Comparison of ENCODE assay signal across 25 cellular contexts in the genomic region with DNA sequence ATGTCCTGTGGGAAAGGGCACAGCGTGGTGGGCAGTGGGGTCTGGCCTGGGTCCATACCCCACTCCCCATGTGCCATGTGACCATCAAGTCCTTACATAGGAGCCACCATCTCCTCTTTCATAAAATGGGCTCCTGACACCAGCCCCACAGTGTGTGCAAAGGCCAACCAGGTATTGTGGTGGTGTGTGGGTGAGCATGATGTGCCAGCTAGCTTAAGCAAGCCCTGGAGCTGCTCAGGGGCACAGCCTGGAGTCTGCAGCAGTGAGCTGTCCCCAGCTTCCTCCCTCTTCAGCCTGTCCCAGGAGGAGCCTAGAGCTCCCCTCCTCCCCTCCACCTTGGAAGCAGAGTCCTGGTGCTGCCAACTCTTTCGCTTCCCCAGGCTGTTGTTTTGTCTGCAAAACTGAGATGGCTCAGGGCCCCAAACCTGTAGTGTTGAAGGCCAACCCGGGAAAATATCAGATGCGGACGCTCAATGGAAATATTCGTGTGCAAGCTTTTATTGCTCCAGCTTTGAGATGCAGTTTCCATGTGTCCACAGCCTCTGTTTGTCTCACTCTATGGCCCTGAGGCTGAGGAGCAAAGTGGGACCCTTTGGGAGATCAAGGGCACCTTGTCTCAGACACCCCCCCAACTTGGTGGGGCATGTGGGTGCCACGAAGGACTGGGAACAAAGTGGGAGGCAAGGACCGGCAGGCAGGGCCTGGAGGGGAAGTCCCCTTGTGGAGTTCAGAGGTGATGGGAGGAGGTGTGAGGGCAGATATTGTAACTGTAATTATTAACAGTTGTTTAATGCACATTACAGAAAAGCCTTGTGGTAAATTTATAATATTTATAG.
DNase-seq lines count a peak whose midpoint lies in the region; ATAC-seq and TF ChIP-seq lines count a peak whose summit lies in the region.
"Had no signal": no experiment of that assay in that cellular context is flagged by ENCODE, and none has a peak within 500 bp of the region (broad histone marks: within the 10 kb centered on the region; RNA-seq: fewer than 3 reads in every experiment).

No MANE protein-coding gene starts in this region.

- H3K9me3 ChIP-seq in osteoblast (ENCODE audit: low read depth, low read length) = peaks cover 6% of the 10 kb centered on the region
- no peaks in the 10 kb centered on the region for H3K9me3 ChIP-seq in upper lobe of right lung

- H3K27me3 Mint-ChIP-seq in chondrocyte (ENCODE audit: low read depth) = peaks cover 2% of the 10 kb centered on the region
- H3K27me3 Mint-ChIP-seq in activated CD8-positive, alpha-beta memory T cell treated with anti-CD3 and anti-CD28 coated beads, Interleukin-2, amount 10 ng/mL, durations not matched to agents 7 days and 5 days = no peaks in the 10 kb centered on the region

- H3K27ac Mint-ChIP-seq in chondrocyte (ENCODE audit: unreplicated experiment) = no peak overlapping the region
- no peak overlapping the region for H3K27ac Mint-ChIP-seq in activated CD8-positive, alpha-beta memory T cell treated with anti-CD3 and anti-CD28 coated beads, Interleukin-2, amount 10 ng/mL, durations not matched to agents 7 days and 5 days

- no peaks in the 10 kb centered on the region for H3K36me3 Mint-ChIP-seq in chondrocyte (ENCODE audit: low read depth)
- H3K36me3 Mint-ChIP-seq in activated CD8-positive, alpha-beta memory T cell treated with anti-CD3 and anti-CD28 coated beads, Interleukin-2, amount 10 ng/mL, durations not matched to agents 7 days and 5 days = no peaks in the 10 kb centered on the region

- H2AFZ ChIP-seq in osteoblast (ENCODE audit: low read length) = no peak overlapping the region

- intact Hi-C loops in Right ventricle myocardium superior (cut with DNase I) (no loop called here), Right ventricle myocardium inferior (cut with DNase I) (no loop called here), upper lobe of right lung (cut with DNase I) (no loop called here)

- H3K4me1 ChIP-seq in osteoblast (ENCODE audit: insufficient read depth, low read length) (no peaks in the 10 kb centered on the region), upper lobe of right lung (no peaks in the 10 kb centered on the region)

- no peaks in the 10 kb centered on the region for H3K4me1 Mint-ChIP-seq in chondrocyte (ENCODE audit: low read depth)
- no peaks in the 10 kb centered on the region for H3K4me1 Mint-ChIP-seq in activated CD8-positive, alpha-beta memory T cell treated with anti-CD3 and anti-CD28 coated beads, Interleukin-2, amount 10 ng/mL, durations not matched to agents 7 days and 5 days

- CTCF ChIA-PET in activated CD8-positive, alpha-beta memory T cell treated with anti-CD3 and anti-CD28 coated beads, Interleukin-2, amount 10 ng/mL, durations not matched to agents 7 days and 5 days (lab: Charles Lee) = no interaction called here

- no peaks in the 10 kb centered on the region for H3K36me3 ChIP-seq in osteoblast (ENCODE audit: insufficient read depth, low read length)
- no peaks in the 10 kb centered on the region for H3K36me3 ChIP-seq in upper lobe of right lung

- ATAC-seq in Right ventricle myocardium superior (ENCODE audit: poor library complexity) = no peak
- no peak for ATAC-seq in Right ventricle myocardium inferior
- ATAC-seq in upper lobe of right lung = no peak
- no peak for ATAC-seq in activated CD8-positive, alpha-beta memory T cell treated with anti-CD3 and anti-CD28 coated beads, Interleukin-2, amount 10 ng/mL, durations not matched to agents 7 days and 5 days
- ATAC-seq: HCT116 had no signal

- DNase-seq in Right ventricle myocardium superior (peak; percentile 17), Right ventricle myocardium inferior (ENCODE audit: missing footprints) (no peak), chondrocyte (ENCODE audit: low spot score) (peak; percentile 56), osteoblast (ENCODE audit: insufficient read length, low spot score, missing footprints) (peak; percentile 62), upper lobe of right lung (peak; percentile 33), NCI-H2029 (lab: John Stamatoyannopoulos, UW) (no peak), NCI-H146 (lab: John Stamatoyannopoulos, UW) (no peak)
- DNase-seq in activated CD8-positive, alpha-beta memory T cell treated with anti-CD3 and anti-CD28 coated beads, Interleukin-2, amount 10 ng/mL, durations not matched to agents 7 days and 5 days = no peak
- DNase-seq: 8988T, AML-193, DND-41, IMR-90, NCI-H1105, NCI-H1694, NCI-H2081 treated with DMSO at 0.1 percent for 48 hours, NCI-H2171 treated with DMSO at 0.1 percent for 48 hours, NCI-H524 treated with DMSO at 0.1 percent for 48 hours, OCI-M1, SHP77 treated with DMSO at 0.1 percent for 48 hours, SW 1271 had no signal

- H3K4me3 Mint-ChIP-seq in chondrocyte (ENCODE audit: unreplicated experiment) = no peak overlapping the region
- H3K4me3 Mint-ChIP-seq in activated CD8-positive, alpha-beta memory T cell treated with anti-CD3 and anti-CD28 coated beads, Interleukin-2, amount 10 ng/mL, durations not matched to agents 7 days and 5 days = no peak overlapping the region

- H3K79me2 ChIP-seq in osteoblast (ENCODE audit: insufficient read depth, low read length) = no peaks in the 10 kb centered on the region

- H3K27ac ChIP-seq in osteoblast (ENCODE audit: low read depth, low read length) = no peak overlapping the region
- H3K27ac ChIP-seq in upper lobe of right lung = no peak overlapping the region
- H3K27ac ChIP-seq: C4-2B, KMS-11, SK-N-MC had no signal

- H3K4me2 ChIP-seq in osteoblast (ENCODE audit: insufficient read depth, low read length) = no peak overlapping the region
- H3K4me2 ChIP-seq: KMS-11 had no signal

- no peak overlapping the region for H3K4me3 ChIP-seq in osteoblast (ENCODE audit: insufficient read depth, low read length)
- no peak overlapping the region for H3K4me3 ChIP-seq in upper lobe of right lung
- H3K4me3 ChIP-seq: GM12878, SK-N-MC had no signal

- H4K20me1 ChIP-seq in osteoblast (ENCODE audit: insufficient read depth, low read length) = no peaks in the 10 kb centered on the region

- peaks cover 5% of the 10 kb centered on the region for H3K9me3 Mint-ChIP-seq in chondrocyte (ENCODE audit: low read depth)
- H3K9me3 Mint-ChIP-seq in activated CD8-positive, alpha-beta memory T cell treated with anti-CD3 and anti-CD28 coated beads, Interleukin-2, amount 10 ng/mL, durations not matched to agents 7 days and 5 days (ENCODE audit: low read depth) = no peaks in the 10 kb centered on the region

- TF ChIP-seq CTCF in chondrocyte (IDR thresholded peaks at IDR 0.05) = no peak
- TF ChIP-seq CTCF in osteoblast (IDR thresholded peaks at IDR 0.05; ENCODE audit: extremely low read depth, low read depth, low read length) = no peak
- TF ChIP-seq CTCF in upper lobe of right lung (IDR thresholded peaks at IDR 0.05) = no peak

- no peaks in the 10 kb centered on the region for H3K27me3 ChIP-seq in osteoblast (ENCODE audit: insufficient read depth, low read length)
- no peaks in the 10 kb centered on the region for H3K27me3 ChIP-seq in upper lobe of right lung

Comparison
In these comparisons a context has a peak if more than half of its experiments do, and no peak if none do; other contexts are left out.
1. DNase-seq: peak in Right ventricle myocardium superior (single experiment), chondrocyte (single experiment), osteoblast (single experiment) and upper lobe of right lung (single experiment); none in Right ventricle myocardium inferior (single experiment), NCI-H2029 (single experiment), NCI-H146 (single experiment) and activated CD8-positive, alpha-beta memory T cell treated with anti-CD3 and anti-CD28 coated beads, Interleukin-2, amount 10 ng/mL, durations not matched to agents 7 days and 5 days (single experiment).